In the genomic region with DNA sequence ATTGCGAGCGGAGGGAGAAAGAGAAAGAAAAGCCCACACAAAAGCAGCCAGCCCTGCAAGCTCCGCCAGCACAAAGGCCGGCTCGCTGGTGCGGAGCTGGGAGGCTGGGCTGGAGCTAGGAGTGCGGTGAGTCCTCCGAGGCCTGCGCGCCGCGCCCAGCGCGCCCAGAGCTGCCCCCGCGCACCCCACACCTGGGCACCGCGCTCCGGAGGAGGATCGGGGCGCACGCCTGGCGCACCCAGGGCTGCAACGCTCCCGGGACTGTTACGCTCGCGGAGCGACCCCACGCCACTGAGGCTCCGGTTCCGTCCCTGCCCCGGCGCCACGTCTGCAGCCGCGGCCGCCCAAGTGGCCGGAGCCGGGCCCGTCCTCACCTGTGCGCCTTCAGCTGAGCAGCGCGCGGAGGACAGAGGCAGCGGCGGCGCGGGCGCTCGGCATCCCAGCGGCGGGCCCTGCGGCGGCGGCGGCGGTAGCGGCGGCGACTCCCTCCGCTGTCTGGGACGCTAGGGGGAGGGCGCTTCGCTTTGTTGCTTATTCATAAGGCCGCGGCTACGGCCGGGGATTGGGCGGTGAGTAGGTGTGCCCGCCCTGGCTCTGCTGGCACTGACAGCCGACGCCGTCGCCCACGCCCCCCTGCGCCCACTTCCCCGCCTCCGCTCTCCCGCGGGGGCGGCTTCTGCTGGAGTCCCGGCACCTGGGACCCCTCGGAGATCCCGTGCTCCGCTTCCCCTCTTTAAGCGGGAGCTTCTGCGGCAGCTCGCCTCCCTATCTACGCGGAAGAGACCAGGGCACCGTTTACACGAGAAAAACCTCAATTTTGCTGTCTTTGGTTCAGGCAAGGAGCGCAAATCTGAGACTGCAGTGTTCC, we compare ENCODE assay signal across 8 cellular contexts.
DNase-seq lines count a peak whose midpoint lies in the region; ATAC-seq lines count a peak whose summit lies in the region.

A gene with protein sequence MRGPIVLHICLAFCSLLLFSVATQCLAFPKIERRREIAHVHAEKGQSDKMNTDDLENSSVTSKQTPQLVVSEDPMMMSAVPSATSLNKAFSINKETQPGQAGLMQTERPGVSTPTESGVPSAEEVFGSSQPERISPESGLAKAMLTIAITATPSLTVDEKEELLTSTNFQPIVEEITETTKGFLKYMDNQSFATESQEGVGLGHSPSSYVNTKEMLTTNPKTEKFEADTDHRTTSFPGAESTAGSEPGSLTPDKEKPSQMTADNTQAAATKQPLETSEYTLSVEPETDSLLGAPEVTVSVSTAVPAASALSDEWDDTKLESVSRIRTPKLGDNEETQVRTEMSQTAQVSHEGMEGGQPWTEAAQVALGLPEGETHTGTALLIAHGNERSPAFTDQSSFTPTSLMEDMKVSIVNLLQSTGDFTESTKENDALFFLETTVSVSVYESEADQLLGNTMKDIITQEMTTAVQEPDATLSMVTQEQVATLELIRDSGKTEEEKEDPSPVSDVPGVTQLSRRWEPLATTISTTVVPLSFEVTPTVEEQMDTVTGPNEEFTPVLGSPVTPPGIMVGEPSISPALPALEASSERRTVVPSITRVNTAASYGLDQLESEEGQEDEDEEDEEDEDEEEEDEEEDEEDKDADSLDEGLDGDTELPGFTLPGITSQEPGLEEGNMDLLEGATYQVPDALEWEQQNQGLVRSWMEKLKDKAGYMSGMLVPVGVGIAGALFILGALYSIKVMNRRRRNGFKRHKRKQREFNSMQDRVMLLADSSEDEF (minus strand): TSS at position 513 of the 868 bp plus-strand sequence. CDS start 12,855 bp downstream, outside the sequence.

- H3K27ac Mint-ChIP-seq in effector memory CD8-positive, alpha-beta T cell, result no peak within 1 kb of the TSS

- no peaks in the 10 kb centered on the region for H3K36me3 Mint-ChIP-seq in effector memory CD8-positive, alpha-beta T cell (ENCODE audit: insufficient read depth)

- ATAC-seq in GM19438 (IDR thresholded peaks at IDR 0.05; ENCODE audit: low read depth, unreplicated experiment), result peak; percentile 95
- ATAC-seq in HG03558 (IDR thresholded peaks at IDR 0.05; ENCODE audit: extremely low read depth, unreplicated experiment), result peak; percentile 90
- peak; percentile 94 for ATAC-seq in effector memory CD8-positive, alpha-beta T cell (replicated peaks)

- DNase-seq in C1 segment of cervical spinal cord (lab: John Stamatoyannopoulos, UW) (peak in 13 of 14 donors; percentile 19 to 84 (median 66)), NCI-H748 treated with DMSO at 0.1 percent for 48 hours (lab: John Stamatoyannopoulos, UW) (peak; percentile 82), medulla oblongata (ENCODE audit: extremely low spot score) (peak; percentile 89)
- peak; percentile 27 to 33 for DNase-seq in activated CD8-positive, alpha-beta memory T cell treated with anti-CD3 and anti-CD28 coated beads for 4 hours (ENCODE audit: low read depth in 2 of 2)
- peak; percentile 42 to 54 (median 51) for DNase-seq in effector memory CD8-positive, alpha-beta T cell
- DNase-seq in stimulated activated CD4-positive, alpha-beta T cell treated with anti-CD3 and anti-CD28 coated beads, TNF-alpha, amount 100 ng/mL, for 48 hours (ENCODE audit: low read depth in 3 of 3), result peak; percentile 12 to 50 (median 21)

- H3K4me3 Mint-ChIP-seq in effector memory CD8-positive, alpha-beta T cell, result peak within 1 kb of the TSS; percentile 77 to 79

- H3K9me3 Mint-ChIP-seq in effector memory CD8-positive, alpha-beta T cell, result no peaks in the 10 kb centered on the region

- H3K27me3 Mint-ChIP-seq in effector memory CD8-positive, alpha-beta T cell, result peaks cover 59 to 63% of the 10 kb centered on the region in 2 donors

- peaks cover 11 to 12% of the 10 kb centered on the region in 2 donors for H3K4me1 Mint-ChIP-seq in effector memory CD8-positive, alpha-beta T cell (ENCODE audit: low read depth in 2 of 2)

Comparison
In these comparisons a context has a peak if more than half of its experiments do, and no peak if none do; other contexts are left out.
1. Peak in every context shown above with its lines: DNase-seq and ATAC-seq.
2. DNase-seq: peak in every context shown above with its lines; median percentile 89 in medulla oblongata; 82 in NCI-H748 treated with DMSO at 0.1 percent for 48 hours; 66 in C1 segment of cervical spinal cord; 51 in effector memory CD8-positive, alpha-beta T cell; 30 in activated CD8-positive, alpha-beta memory T cell treated with anti-CD3 and anti-CD28 coated beads for 4 hours; 21 in stimulated activated CD4-positive, alpha-beta T cell treated with anti-CD3 and anti-CD28 coated beads, TNF-alpha, amount 100 ng/mL, for 48 hours.